Comparison of ENCODE assay signal across 27 cellular contexts in genomic region chr15:91789136-91789535, GRCh38.
"Had no signal": no experiment of that assay in that cellular context is flagged by ENCODE, and none has a peak within 500 bp of the region (broad histone marks: within the 10 kb centered on the region; RNA-seq: fewer than 3 reads in every experiment).

No MANE protein-coding gene starts in this region.

- H3K4me3 ChIP-seq: stomach, suprapubic skin, testis, thoracic aorta, thyroid gland, tibial artery, tibial nerve, transverse colon, upper lobe of left lung, upper lobe of right lung, uterus, vagina had no signal

- H3K36me3 ChIP-seq: stomach, suprapubic skin, thoracic aorta, thyroid gland, tibial artery, tibial nerve, transverse colon, upper lobe of left lung, upper lobe of right lung, uterus, vagina had no signal

- H3K4me1 ChIP-seq: stomach, testis, tibial artery, tibial nerve, transverse colon, upper lobe of left lung, upper lobe of right lung, uterus, vagina had no signal

- H3K27me3 ChIP-seq: stomach, suprapubic skin, testis, thyroid gland, tibial artery, tibial nerve, transverse colon, upper lobe of left lung, upper lobe of right lung, uterus, vagina had no signal

- H3K27ac ChIP-seq: stomach, suprapubic skin, testis, thoracic aorta, tibial artery, tibial nerve, transverse colon, upper lobe of left lung, upper lobe of right lung, uterus, vagina had no signal

- ATAC-seq: stimulated activated effector memory CD8-positive, alpha-beta T cell treated with anti-CD3 and anti-CD28 coated beads, Interleukin-12 subunit alpha, Interleukin-12 subunit beta, amount 100 ng/mL, for 72 hours; stimulated activated memory B cell treated with anti-CD40 and anti-IgM and Interleukin-4, amounts not matched to agents 10 μg/mL and 1 μg/mL and 100 μg/mL, for 72 hours; stimulated activated naive B cell treated with anti-CD40 and anti-IgM and Interleukin-4, amounts not matched to agents 10 μg/mL and 1 μg/mL and 100 μg/mL, for 72 hours; stimulated activated naive CD8-positive, alpha-beta T cell treated with anti-CD3 and anti-CD28 coated beads, Interleukin-15, amount 100 ng/mL, for 72 hours; stimulated activated naive CD8-positive, alpha-beta T cell treated with anti-CD3 and anti-CD28 coated beads, Interleukin-15, Interleukin-2, amounts not matched to agents 100 U/mL and 50 U/mL, for 24 hours; upper lobe of right lung had no signal

- DNase-seq: stimulated activated CD4-positive, alpha-beta T cell treated with anti-CD3 and anti-CD28 coated beads, Interleukin-2, amount 100 ng/mL, for 48 hours; stimulated activated CD4-positive, alpha-beta T cell treated with anti-CD3 and anti-CD28 coated beads, Interleukin-4, amount 100 ng/mL, for 1 hour; stimulated activated CD4-positive, alpha-beta T cell treated with anti-CD3 and anti-CD28 coated beads, Interleukin-4, amount 100 ng/mL, for 24 hours; stimulated activated CD4-positive, alpha-beta T cell treated with anti-CD3 and anti-CD28 coated beads, Interleukin-4, amount 100 ng/mL, for 4 hours; stimulated activated CD8-positive, alpha-beta memory T cell treated with anti-CD3 and anti-CD28 coated beads, Interleukin-4, amount 100 ng/mL, for 48 hours; stimulated activated naive B cell treated with anti-CD40 and anti-IgM and Interleukin-4, amounts not matched to agents 10 μg/mL and 1 μg/mL and 100 μg/mL, for 72 hours; stimulated activated naive CD4-positive, alpha-beta T cell; stimulated activated naive CD4-positive, alpha-beta T cell treated with Interleukin-2 at 50 U/mL for 16 hours; stimulated activated naive CD8-positive, alpha-beta T cell treated with anti-CD3 and anti-CD28 coated beads, Interleukin-15, amount 100 ng/mL, for 72 hours; stimulated activated naive CD8-positive, alpha-beta T cell treated with anti-CD3 and anti-CD28 coated beads, Interleukin-15, Interleukin-2, amounts not matched to agents 100 U/mL and 50 U/mL, for 24 hours; stomach; substantia nigra; testis; thyroid gland; tibial artery; transverse colon; trophoblast cell; upper lobe of left lung; upper lobe of right lung; uterus had no signal

- FAIRE-seq: urothelium cell line had no signal

- H3K9me3 ChIP-seq: stomach, suprapubic skin, testis, thoracic aorta, thyroid gland, tibial artery, tibial nerve, transverse colon, upper lobe of left lung, upper lobe of right lung, uterus, vagina had no signal
